ENCODE assay signal across 22 cellular contexts in genomic region chr5:168313596-168314204, GRCh38. TPM values are rescaled to one million over a fixed set of nuclear protein-coding genes. Genes with fewer than 3 reads are reported as not detected.
DNase-seq lines count a peak whose midpoint lies in the region; FAIRE-seq and TF ChIP-seq lines count a peak whose summit lies in the region.
"Had no signal": no experiment of that assay in that cellular context is flagged by ENCODE, and none has a peak within 500 bp of the region (broad histone marks: within the 10 kb centered on the region; RNA-seq: fewer than 3 reads in every experiment).

No MANE protein-coding gene starts in this region.

- H3K9ac ChIP-seq in H1 (replicated peaks in 1 of 4; ENCODE audit: extremely low read depth in 1 of 4, low read depth in 3 of 4, low read length in 3 of 4) (no peak overlapping the region), trophoblast cell (ENCODE audit: low read length) (no peak overlapping the region)

- no peak for TF ChIP-seq EP300 in H1 (IDR thresholded peaks at IDR 0.05; ENCODE audit: borderline replicate concordance in 1 of 2, low read depth in 2 of 2, low read length in 2 of 2)

- H3K36me3 ChIP-seq in H1 (ENCODE audit: control insufficient read depth in 2 of 4, insufficient read depth in 4 of 4, low read length in 3 of 4) (no peaks in the 10 kb centered on the region), trophoblast cell (ENCODE audit: control insufficient read depth in 1 of 2, insufficient read depth in 2 of 2, low read length in 2 of 2) (no peaks in the 10 kb centered on the region), left ventricle myocardium inferior (no peaks in the 10 kb centered on the region)
- H3K36me3 ChIP-seq: HAP-1, heart left ventricle, neutrophil, thoracic aorta had no signal

- H3K4me1 ChIP-seq in H1 (replicated peaks in 1 of 4; ENCODE audit: control insufficient read depth in 3 of 4, insufficient read depth in 4 of 4, low read length in 3 of 4): peaks cover 2 to 19% (median 4%) of the 10 kb centered on the region in 4 experiments; a peak in 5 of 7 replicates
- H3K4me1 ChIP-seq in trophoblast cell (ENCODE audit: control insufficient read depth in 1 of 2, insufficient read depth in 2 of 2, low read length in 2 of 2): peaks cover 39 to 49% of the 10 kb centered on the region in 2 experiments
- no peaks in the 10 kb centered on the region for H3K4me1 ChIP-seq in left ventricle myocardium inferior
- H3K4me1 ChIP-seq: heart left ventricle had no signal

- TF ChIP-seq CTCF in 22Rv1 (IDR thresholded peaks at IDR 0.05) (no peak), H1 (IDR thresholded peaks at IDR 0.05; ENCODE audit: control extremely low read depth in 1 of 3, insufficient read depth in 1 of 3, low read depth in 1 of 3, low read length in 3 of 3) (no peak), left ventricle myocardium inferior (IDR thresholded peaks at IDR 0.05; ENCODE audit: borderline replicate concordance) (no peak)

- H2AFZ ChIP-seq in H1 (ENCODE audit: low read length) (no peak overlapping the region), trophoblast cell (ENCODE audit: insufficient read depth, low read length, poor library complexity) (no peak overlapping the region)

- H2BK120ac ChIP-seq in H1 (replicated peaks; ENCODE audit: low read depth, low read length) (no peak overlapping the region), trophoblast cell (ENCODE audit: insufficient read depth, low read length, poor library complexity) (peak overlapping the region; percentile 20)

- 87% methylated on average over 7 of the region's 7 CpGs; no CpG with 5 or more reads in 1 of the 2 experiments for WGBS in H1 (ENCODE audit: extremely low coverage in 1 of 2, insufficient coverage in 1 of 2, insufficient read length in 1 of 2, insufficient replicate concordance in 2 of 2, low coverage in 1 of 2, low lambda C conversion rate in 2 of 2, missing lambda C conversion rate in 1 of 2), 2 experiments
- no CpG with 5 or more reads among the region's 7 CpGs for WGBS in trophoblast cell (ENCODE audit: extremely low coverage, insufficient coverage, insufficient read length)

- H3K79me1 ChIP-seq in H1 (ENCODE audit: low read depth, low read length) (peaks cover 7% of the 10 kb centered on the region), trophoblast cell (ENCODE audit: low read length) (peaks cover 29% of the 10 kb centered on the region)

- no peak overlapping the region for H3K56ac ChIP-seq in H1 (replicated peaks; ENCODE audit: insufficient read length, low read depth, low read length)

- H4K5ac ChIP-seq in H1 (ENCODE audit: insufficient read length, low read depth, low read length): no peak overlapping the region

- H3K9me3 ChIP-seq in H1 (ENCODE audit: insufficient read depth in 2 of 2, low read depth in 1 of 2, low read length in 1 of 2) (no peaks in the 10 kb centered on the region), trophoblast cell (ENCODE audit: insufficient read depth, low read depth, low read length) (no peaks in the 10 kb centered on the region), left ventricle myocardium inferior (replicated peaks) (no peaks in the 10 kb centered on the region)
- H3K9me3 ChIP-seq: HAP-1, heart left ventricle, neutrophil, thoracic aorta had no signal

- no peak overlapping the region for H4K12ac ChIP-seq in trophoblast cell (ENCODE audit: low read depth, low read length)

- no peak overlapping the region for H2BK5ac ChIP-seq in H1 (ENCODE audit: low read depth, low read length)
- H2BK5ac ChIP-seq in trophoblast cell (ENCODE audit: low read depth, low read length, poor library complexity): peak overlapping the region; percentile 32

- H4K8ac ChIP-seq in H1 (ENCODE audit: extremely low read depth, insufficient read depth, low read length): peak overlapping the region; percentile 65; the same call in 1 of the 2 replicates
- peak overlapping the region; percentile 17 for H4K8ac ChIP-seq in trophoblast cell (ENCODE audit: low read depth, low read length)

- no peak overlapping the region for H3K4me2 ChIP-seq in H1 (ENCODE audit: insufficient read depth in 1 of 2, low read depth in 2 of 2, low read length in 2 of 2)
- H3K4me2 ChIP-seq in trophoblast cell (ENCODE audit: low read length): no peak overlapping the region

- H3K27ac ChIP-seq in 22Rv1: peak overlapping the region; percentile 78
- H3K27ac ChIP-seq in H1 (ENCODE audit: low read depth, low read length): no peak overlapping the region
- H3K27ac ChIP-seq in trophoblast cell (ENCODE audit: low read depth, low read length): no peak overlapping the region
- no peak overlapping the region for H3K27ac ChIP-seq in left ventricle myocardium inferior (replicated peaks)
- H3K27ac ChIP-seq: heart left ventricle, neutrophil, thoracic aorta had no signal

- H3K23ac ChIP-seq in H1 (ENCODE audit: insufficient read length) (no peak overlapping the region), trophoblast cell (ENCODE audit: low read length) (no peak overlapping the region)

- H4K91ac ChIP-seq in H1 (replicated peaks; ENCODE audit: insufficient read length, low read length) (no peak overlapping the region), trophoblast cell (ENCODE audit: low read depth, low read length) (peak overlapping the region; percentile 52)

- peaks cover 10 to 30% of the 10 kb centered on the region in 2 experiments for H4K20me1 ChIP-seq in H1 (replicated peaks in 1 of 2; ENCODE audit: control insufficient read depth in 1 of 2, insufficient read depth in 2 of 2, low read length in 2 of 2)

- no peak for TF ChIP-seq POLR2A in H1 (IDR thresholded peaks at IDR 0.05; ENCODE audit: control extremely low read depth in 1 of 2, low read depth in 2 of 2, low read length in 2 of 2)

- H3K18ac ChIP-seq in H1 (ENCODE audit: extremely low read depth, low read length): no peak overlapping the region
- H3K18ac ChIP-seq in trophoblast cell (ENCODE audit: low read length): peak overlapping the region; percentile 58

- intact Hi-C loops in left ventricle myocardium inferior (cut with micrococcal nuclease): no loop called here

- H3K23me2 ChIP-seq in H1 (ENCODE audit: low read depth, low read length): 0 out of 2 replicates have a peak, but pooled peaks cover 3% of the 10 kb centered on the region

- FAIRE-seq in H1 (lab: Jason Lieb, UNC): no peak
- FAIRE-seq: A204.1, GM18507 had no signal

- H3K4ac ChIP-seq in H1 (replicated peaks; ENCODE audit: insufficient read length, low read depth, low read length) (no peak overlapping the region), trophoblast cell (ENCODE audit: low read depth, low read length) (peak overlapping the region; percentile 56)

- POLR2A ChIA-PET in H1 (lab: Charles Lee; ENCODE audit: partially characterized antibody): interaction anchor here (1.3 kb wide), 1 partner anchor 14 kb away, joined by 3 read pairs; no protein-coding TSS in a partner anchor

- peaks cover 0 to 3% (median 1%) of the 10 kb centered on the region in 4 experiments; a peak in 3 of 7 replicates for H3K27me3 ChIP-seq in H1 (replicated peaks in 1 of 4; ENCODE audit: control insufficient read depth in 3 of 4, extremely low read depth in 1 of 4, insufficient read depth in 3 of 4, low read length in 3 of 4)
- no peaks in the 10 kb centered on the region for H3K27me3 ChIP-seq in trophoblast cell (ENCODE audit: insufficient read depth, low read length)
- peaks cover 28% of the 10 kb centered on the region for H3K27me3 ChIP-seq in left ventricle myocardium inferior (ENCODE audit: low read depth)
- H3K27me3 ChIP-seq: neutrophil had no signal

- H3K14ac ChIP-seq in H1 (ENCODE audit: insufficient read length) (no peak overlapping the region), trophoblast cell (ENCODE audit: low read length) (peak overlapping the region; percentile 65)

- H2BK12ac ChIP-seq in H1 (ENCODE audit: low read depth, low read length) (no peak overlapping the region), trophoblast cell (ENCODE audit: low read length) (peak overlapping the region; percentile 58)

- CTCF ChIA-PET in H1 (lab: Charles Lee; ENCODE audit: partially characterized antibody): interaction anchor here (0.6 to 6.7 kb wide), 8 partner anchors 11 to 828 kb away, joined by 3 to 56 read pairs (median 4); partner anchors contain the start of gene WWC1

- no peak overlapping the region for H2BK15ac ChIP-seq in H1 (ENCODE audit: low read length)

- no peak overlapping the region for H3K4me3 ChIP-seq in H1 (ENCODE audit: extremely low read depth in 1 of 4, insufficient read depth in 2 of 4, low read depth in 3 of 4, low read length in 4 of 4)
- no peak overlapping the region for H3K4me3 ChIP-seq in trophoblast cell (ENCODE audit: low read depth, low read length)
- H3K4me3 ChIP-seq in left ventricle myocardium inferior: no peak overlapping the region
- H3K4me3 ChIP-seq: HAP-1, heart left ventricle, thoracic aorta had no signal

- peaks cover 2 to 36% of the 10 kb centered on the region in 2 experiments; a peak in 3 of 4 replicates for H3K79me2 ChIP-seq in H1 (ENCODE audit: control insufficient read depth in 1 of 2, insufficient read depth in 2 of 2, low read length in 2 of 2)
- H3K79me2 ChIP-seq in trophoblast cell (ENCODE audit: control insufficient read depth, insufficient read depth, low read length, poor library complexity): peaks cover 12% of the 10 kb centered on the region

- H2AK5ac ChIP-seq in H1 (ENCODE audit: low read depth, low read length): no peak overlapping the region
- H2AK5ac ChIP-seq in trophoblast cell (ENCODE audit: low read length): no peak overlapping the region

- TF ChIP-seq RAD21 in H1 (IDR thresholded peaks at IDR 0.05 in 1 of 2, conservative IDR thresholded peaks at IDR 0.05 in 1 of 2; ENCODE audit: low read depth in 2 of 2, low read length in 2 of 2): no peak

- DNase-seq in M059J (ENCODE audit: low read depth): peak; percentile 34
- DNase-seq in H1 (ENCODE audit: low read depth in 1 of 2, low spot score in 2 of 2): no peak
- no peak for DNase-seq in trophoblast cell
- DNase-seq in NCI-H526 (lab: John Stamatoyannopoulos, UW): no peak
- no peak for DNase-seq in left ventricle myocardium inferior
- DNase-seq in T-helper 2 cell: no peak
- DNase-seq in islet precursor cell: no peak
- DNase-seq: activated B cell treated with CpG ODN at 0.5 μM for 24 hours; activated CD8-positive, alpha-beta memory T cell treated with anti-CD3 and anti-CD28 coated beads for 24 hours; activated naive CD8-positive, alpha-beta T cell treated with anti-CD3 and anti-CD28 coated beads, Interleukin-2, amount 10 ng/mL, durations not matched to agents 7 days and 5 days; CD4-positive, CD25-positive, alpha-beta regulatory T cell; heart left ventricle; mesenchymal stem cell; NCI-H146; NCI-H2227 treated with DMSO at 0.1 percent for 48 hours had no signal

- no peak overlapping the region for H2BK20ac ChIP-seq in H1 (ENCODE audit: low read length)

RNA-seq across cellular contexts. Expression of gene WWC1, which starts 22.3 kb away (rescaled TPM):
- total RNA-seq in M059J (2014; rRNA removed; shearing (Covaris generic)): 6.1 and 9.7 TPM in 2 replicates
- 41.1 and 42.7 TPM in 2 replicates for total RNA-seq in H1 (2021; fragmentation: NEBNext Ultra II Directional; extraction: Animal tissue kit (Norgen Biotek cat#: 25700))
- 16.4 and 19.5 TPM in 2 replicates for polyA plus RNA-seq in H1 (2011; rRNA removed)
- polyA plus RNA-seq in H1 (2011; cell fraction: cytosol; rRNA removed): 25.6 TPM
- 23.1 TPM for polyA plus RNA-seq in H1 (2011; cell fraction: nucleus; rRNA removed)
- polyA plus RNA-seq in H1 (2012, experiment 1 of 2): 33.1 to 40.9 TPM (median 34.7 TPM) in 4 replicates
- polyA plus RNA-seq in H1 (2012, experiment 2 of 2): 18.3 TPM
- 18.6 TPM for polyA plus RNA-seq in H1 (2013, experiment 1 of 2)
- polyA plus RNA-seq in H1 (2013, experiment 2 of 2): 18.5 TPM
- polyA minus RNA-seq in H1 (2011; rRNA and poly(A)+ RNA removed): 39.0 and 39.2 TPM in 2 replicates
- 24.8 TPM for polyA minus RNA-seq in H1 (2011; cell fraction: cytosol; rRNA and poly(A)+ RNA removed)
- 24.5 TPM for polyA minus RNA-seq in H1 (2011; cell fraction: nucleus; rRNA and poly(A)+ RNA removed)
- 48.1 and 48.6 TPM in 2 replicates for polyA plus RNA-seq in trophoblast cell (2013)
- 2.2 TPM for total RNA-seq in left ventricle myocardium inferior
- total RNA-seq: T-helper 1 cell treated with Interleukin-12 subunit alpha and Interleukin-12 subunit beta and Interleukin-4 antibody, amounts not matched to agents 30 ng/mL and 1 ng/mL, for 36 hours had no signal
